Comparison of ENCODE assay signal across 12 cellular contexts in genomic region chr19:35909684-35910035, GRCh38. TPM values are rescaled to one million over a fixed set of nuclear protein-coding genes. Genes with fewer than 3 reads are reported as not detected.
A peak's percentile ranks its signal among the peaks of the same experiment; 100 is the strongest.
DNase-seq lines count a peak whose midpoint lies in the region; ATAC-seq, FAIRE-seq and TF ChIP-seq lines count a peak whose summit lies in the region.
"Had no signal": no experiment of that assay in that cellular context is flagged by ENCODE, and none has a peak within 500 bp of the region (broad histone marks: within the 10 kb centered on the region; RNA-seq: fewer than 3 reads in every experiment).

No MANE protein-coding gene starts in this region.

- in situ Hi-C loops in GM12878 (cut with MboI) = loop anchor here (10.0 kb wide), 1 partner anchor 575 kb away; no protein-coding TSS in a partner anchor

- no peak overlapping the region for H2BK15ac ChIP-seq in mesendoderm (replicated peaks; ENCODE audit: low read depth)

- POLR2A ChIA-PET in HEK293 (lab: Yijun Ruan, JAX) = interaction anchor here (1.0 kb wide), 1 partner anchor 136 kb away, joined by 3 read pairs; no protein-coding TSS in a partner anchor
- POLR2A ChIA-PET in GM12878 (lab: Charles Lee) = interaction anchor here (1.0 to 1.6 kb wide), 3 partner anchors 9 to 22 kb away, joined by 3 to 6 read pairs (median 4); partner anchors contain the start of gene NFKBID

- H3K18ac ChIP-seq in mesendoderm (ENCODE audit: low read length) = no peak overlapping the region

- no peaks in the 10 kb centered on the region for H3K79me2 ChIP-seq in GM12878 (ENCODE audit: control insufficient read depth, insufficient read depth, low read length)
- no peaks in the 10 kb centered on the region for H3K79me2 ChIP-seq in mesendoderm (ENCODE audit: control insufficient read depth, insufficient read depth, low read length)

- H3K9ac ChIP-seq in GM12878 (ENCODE audit: control insufficient read depth, insufficient read depth, low read length) = peak overlapping the region; percentile 67
- no peak overlapping the region for H3K9ac ChIP-seq in mesendoderm (ENCODE audit: low read length)

- no peak for TF ChIP-seq CTCF in HEK293 (tag by site-specific recombination; IDR thresholded peaks at IDR 0.05)
- no peak for TF ChIP-seq CTCF in GM12878 (IDR thresholded peaks at IDR 0.05 in 2 of 3, conservative IDR thresholded peaks at IDR 0.05 in 1 of 3; ENCODE audit: control insufficient read depth in 2 of 3, extremely low read depth in 1 of 3, insufficient read depth in 1 of 3, low read depth in 3 of 3, low read length in 3 of 3)
- TF ChIP-seq CTCF in thoracic aorta (IDR thresholded peaks at IDR 0.05) = no peak

- no peak for TF ChIP-seq RAD21 in GM12878 (IDR thresholded peaks at IDR 0.05; ENCODE audit: insufficient read depth, low read depth, low read length)

- intact Hi-C loops in GM12878 (cut with micrococcal nuclease; ENCODE audit: unreplicated experiment) = no loop called here

- TF ChIP-seq POLR2A in GM12878 (IDR thresholded peaks at IDR 0.05; ENCODE audit: low read depth, low read length) = no peak

- no peaks in the 10 kb centered on the region for H3K79me1 ChIP-seq in mesendoderm (ENCODE audit: low read length)

- H4K20me1 ChIP-seq in GM12878 (ENCODE audit: control insufficient read depth, insufficient read depth) = no peaks in the 10 kb centered on the region

- H2AFZ ChIP-seq in GM12878 (ENCODE audit: control insufficient read depth, low read depth, low read length) = peak overlapping the region; percentile 89

- FAIRE-seq in GM12878 (lab: Jason Lieb, UNC) = no peak

- H2AK5ac ChIP-seq in mesendoderm (ENCODE audit: low read length) = no peak overlapping the region

- no peak; a peak in 1 of 4 replicates for TF ChIP-seq EP300 in GM12878 (IDR thresholded peaks at IDR 0.05; ENCODE audit: borderline replicate concordance in 1 of 2, control insufficient read depth in 1 of 2, low read depth in 2 of 2, low read length in 2 of 2)

- H3K4me3 ChIP-seq in HEK293 (ENCODE audit: low read depth, low read length) = no peak overlapping the region
- H3K4me3 ChIP-seq in GM12878 = no peak overlapping the region
- H3K4me3 ChIP-seq in mesendoderm (ENCODE audit: low read length) = no peak overlapping the region
- no peak overlapping the region for H3K4me3 ChIP-seq in thoracic aorta

- no peak overlapping the region for H3K23ac ChIP-seq in mesendoderm (ENCODE audit: low read length)

- SMC1A ChIA-PET in GM12878 (lab: Charles Lee; ENCODE audit: uncharacterized antibody, unreplicated experiment) = interaction anchor here (1.5 kb wide), 1 partner anchor 21 kb away, joined by 4 read pairs; no protein-coding TSS in a partner anchor

- RAD21 ChIA-PET in GM12878 (lab: Charles Lee; ENCODE audit: unreplicated experiment) = interaction anchor here (1.0 to 1.7 kb wide), 4 partner anchors 9 to 166 kb away, joined by 4 to 10 read pairs (median 5); partner anchors contain the start of gene NFKBID

- no peak overlapping the region for H4K8ac ChIP-seq in mesendoderm (ENCODE audit: low read depth, low read length)

- H3K4me1 ChIP-seq in HEK293 (ENCODE audit: control insufficient read depth, insufficient read depth, low read length) (no peaks in the 10 kb centered on the region), GM12878 (ENCODE audit: control insufficient read depth, insufficient read depth, low read length) (peaks cover 55% of the 10 kb centered on the region), mesendoderm (ENCODE audit: control insufficient read depth, low read depth, low read length) (peaks cover 2% of the 10 kb centered on the region), thoracic aorta (ENCODE audit: control insufficient read depth in 1 of 2, low read depth in 2 of 2) (peaks cover 0 to 3% of the 10 kb centered on the region in 2 donors)

- H4K5ac ChIP-seq in mesendoderm (ENCODE audit: low read length) = no peak overlapping the region

- DNase-seq in GM12878 (ENCODE audit: low read depth, low spot score) (no peak), mesendoderm (no peak), thoracic aorta (ENCODE audit: low spot score) (no peak)
- DNase-seq in stimulated activated CD4-positive, alpha-beta T cell treated with anti-CD3 and anti-CD28 coated beads, Interleukin-2, amount 100 ng/mL, for 24 hours = no peak
- DNase-seq in activated CD4-positive, alpha-beta T cell treated with anti-CD3 and anti-CD28 coated beads for 48 hours = no peak
- DNase-seq: activated CD8-positive, alpha-beta memory T cell treated with anti-CD3 and anti-CD28 coated beads, Interleukin-2, amount 10 ng/mL, durations not matched to agents 7 days and 5 days; CD4-positive, CD25-positive, alpha-beta regulatory T cell; SHP77; stimulated activated CD4-positive, alpha-beta T cell treated with anti-CD3 and anti-CD28 coated beads, Interleukin-2, amount 100 ng/mL, for 48 hours had no signal

- no TSS peak for BruUV-seq in GM12878 (replicated peaks; lab: Mats Ljungman, UMichigan)

- peak overlapping the region; percentile 84 for H3K4me2 ChIP-seq in GM12878 (ENCODE audit: control insufficient read depth, insufficient read depth)
- no peak overlapping the region for H3K4me2 ChIP-seq in mesendoderm (ENCODE audit: low read length)

- 68% methylated on average over 6 of the region's 6 CpGs for WGBS in GM12878 (ENCODE audit: insufficient coverage, insufficient replicate concordance, low lambda C conversion rate, missing lambda C conversion rate)
- WGBS in mesendoderm (ENCODE audit: extremely low coverage, insufficient coverage, low lambda C conversion rate) = no CpG with 5 or more reads among the region's 6 CpGs

- H3K9me3 ChIP-seq in HEK293 (ENCODE audit: control insufficient read depth, insufficient read depth, low read depth, low read length) = no peaks in the 10 kb centered on the region; the same call in 1 of the 2 replicates
- no peaks in the 10 kb centered on the region for H3K9me3 ChIP-seq in GM12878 (replicated peaks; ENCODE audit: control insufficient read depth, insufficient read depth, low read length)
- no peaks in the 10 kb centered on the region for H3K9me3 ChIP-seq in thoracic aorta

- H2BK5ac ChIP-seq in mesendoderm (ENCODE audit: low read length) = no peak overlapping the region

- no peak overlapping the region for H2BK120ac ChIP-seq in mesendoderm (ENCODE audit: low read depth, low read length)

- H3K27me3 ChIP-seq in GM12878 (replicated peaks in 1 of 2; ENCODE audit: control insufficient read depth in 2 of 2, insufficient read depth in 2 of 2, low read length in 1 of 2) (no peaks in the 10 kb centered on the region), mesendoderm (ENCODE audit: insufficient read depth, low read length, poor library complexity) (no peaks in the 10 kb centered on the region), thoracic aorta (replicated peaks; ENCODE audit: insufficient read depth) (no peaks in the 10 kb centered on the region)

- CTCF ChIA-PET in HEK293 (lab: Yijun Ruan, JAX) (interaction anchor here (0.7 kb wide), 1 partner anchor 39 kb away, joined by 3 read pairs; no protein-coding TSS in a partner anchor), GM12878 (lab: Yijun Ruan, JAX) (interaction anchor here (0.6 to 1.7 kb wide), 3 partner anchors 21 to 196 kb away, joined by 3 to 7 read pairs (median 5); no protein-coding TSS in a partner anchor)

- ATAC-seq in GM12878 = no peak
- ATAC-seq in thoracic aorta (ENCODE audit: insufficient number of reproducible peaks, low FRiP score, low read depth) = no peak
- no peak for ATAC-seq in HG02981 (IDR thresholded peaks at IDR 0.05; ENCODE audit: unreplicated experiment)
- ATAC-seq: activated CD8-positive, alpha-beta memory T cell treated with anti-CD3 and anti-CD28 coated beads, Interleukin-2, amount 10 ng/mL, durations not matched to agents 7 days and 5 days had no signal

- H3K4ac ChIP-seq in mesendoderm (ENCODE audit: low read depth, low read length) = no peak overlapping the region

- H3K56ac ChIP-seq in mesendoderm (ENCODE audit: low read length) = peak overlapping the region; percentile 30

- H3K27ac ChIP-seq in HEK293 (ENCODE audit: extremely low read depth, low read depth, low read length) (no peak overlapping the region), GM12878 (ENCODE audit: control insufficient read depth, insufficient read depth) (peak overlapping the region; percentile 88), mesendoderm (ENCODE audit: low read depth, low read length) (no peak overlapping the region), thoracic aorta (peak overlapping the region; percentile 17 to 31)

- H3K36me3 ChIP-seq in HEK293 (ENCODE audit: control insufficient read depth in 2 of 2, insufficient read depth in 1 of 2, low read length in 2 of 2) (no peaks in the 10 kb centered on the region; a peak in 1 of 3 replicates), GM12878 (ENCODE audit: control insufficient read depth in 2 of 2, insufficient read depth in 2 of 2, low read length in 1 of 2) (no peaks in the 10 kb centered on the region), mesendoderm (ENCODE audit: control insufficient read depth, insufficient read depth, low read length) (no peaks in the 10 kb centered on the region), thoracic aorta (no peaks in the 10 kb centered on the region)

RNA-seq across cellular contexts. Expression of gene TYROBP, which starts 1.6 kb away (rescaled TPM):
- not detected in 2 replicates for total RNA-seq in GM12878 (2013; cell fraction: nucleolus; rRNA removed)
- 0.44 and 0.62 TPM in 2 replicates for total RNA-seq in GM12878 (2014; rRNA removed)
- 0.36 and 0.41 TPM in 2 replicates for total RNA-seq in GM12878 (2014; rRNA removed; fragmentation: Illumina TruSeq; extraction: Trizol)
- total RNA-seq in GM12878 (2021) = 0.40 and 0.54 TPM in 2 replicates
- polyA plus RNA-seq in GM12878 (2011; ENCODE audit: low read depth) = not detected
- not detected in 2 replicates for polyA plus RNA-seq in GM12878 (2011; rRNA removed)
- 0.27 TPM in 1 of 2 replicates, not detected in the other for polyA plus RNA-seq in GM12878 (2011; cell fraction: cytosol; rRNA removed)
- polyA plus RNA-seq in GM12878 (2011; cell fraction: nucleus; rRNA removed) = not detected in 2 replicates
- not detected in 2 replicates for polyA plus RNA-seq in GM12878 (2012)
- 0.78 TPM in 1 of 2 replicates, not detected in the other for polyA plus RNA-seq in GM12878 (2014; fragmentation: Illumina TruSeq; extraction: Trizol)
- under 1 TPM in 1 of 2 experiments, not detected in 1; 0.33 TPM for polyA plus RNA-seq in GM12878 (2014; fragmentation: Nextera tagmentation; extraction: Ambion mirVana)
- 1.4 and 2.4 TPM in 2 replicates for polyA plus RNA-seq in GM12878 (2014; rRNA removed)
- polyA plus RNA-seq in GM12878 (2016; fragmentation: Nextera tagmentation; extraction: Ambion mirVana) = under 1 TPM; 0.54 to 0.62 TPM
- polyA minus RNA-seq in GM12878 (2011; rRNA and poly(A)+ RNA removed) = not detected in 2 replicates
- not detected in 2 replicates for polyA minus RNA-seq in GM12878 (2011; cell fraction: cytosol; rRNA and poly(A)+ RNA removed)
- polyA minus RNA-seq in GM12878 (2011; cell fraction: nucleus; rRNA and poly(A)+ RNA removed) = not detected in 2 replicates
- polyA plus RNA-seq in mesendoderm (2013, experiment 1 of 2) = 0.34 TPM
- 0.29 TPM for polyA plus RNA-seq in mesendoderm (2013, experiment 2 of 2)
- 100 to 1,000 TPM; 155 to 247 TPM for total RNA-seq in thoracic aorta
- total RNA-seq: activated naive CD4-positive, alpha-beta T cell treated with anti-CD3 and anti-CD28 coated beads for 36 hours; CD4-positive, CD25-positive, alpha-beta regulatory T cell had no signal

RNA-seq across cellular contexts. Expression of gene HCST, which starts 7.3 kb away (rescaled TPM):
- total RNA-seq in GM12878 (2013; cell fraction: nucleolus; rRNA removed) = 2.4 and 3.4 TPM in 2 replicates
- total RNA-seq in GM12878 (2014; rRNA removed) (27.3 and 33.3 TPM in 2 replicates), GM12878 (2014; rRNA removed; fragmentation: Illumina TruSeq; extraction: Trizol) (25.5 and 26.1 TPM in 2 replicates), GM12878 (2021) (28.6 and 30.7 TPM in 2 replicates), thoracic aorta (10 to 100 TPM in 1 of 2 donors, 1 to 10 TPM in 1; 4.5 to 13.2 TPM)
- 203 TPM for polyA plus RNA-seq in GM12878 (2011; ENCODE audit: low read depth)
- polyA plus RNA-seq in GM12878 (2011; rRNA removed) (9.8 and 13.3 TPM in 2 replicates), GM12878 (2014; fragmentation: Illumina TruSeq; extraction: Trizol) (3.0 and 7.5 TPM in 2 replicates), GM12878 (2014; fragmentation: Nextera tagmentation; extraction: Ambion mirVana) (10 to 100 TPM; 34.0 to 40.4 TPM), GM12878 (2014; rRNA removed) (79.6 and 82.0 TPM in 2 replicates), GM12878 (2016; fragmentation: Nextera tagmentation; extraction: Ambion mirVana) (10 to 100 TPM; 41.9 to 48.2 TPM)
- polyA plus RNA-seq in GM12878 (2011; cell fraction: cytosol; rRNA removed) = 33.0 and 45.1 TPM in 2 replicates
- polyA plus RNA-seq in GM12878 (2011; cell fraction: nucleus; rRNA removed) = 9.7 and 15.3 TPM in 2 replicates
- polyA plus RNA-seq in GM12878 (2012) = 51.7 and 80.9 TPM in 2 replicates
- 23.0 and 67.9 TPM in 2 replicates for polyA minus RNA-seq in GM12878 (2011; rRNA and poly(A)+ RNA removed)
- polyA minus RNA-seq in GM12878 (2011; cell fraction: cytosol; rRNA and poly(A)+ RNA removed) = 10.2 and 17.3 TPM in 2 replicates
- 3.0 and 7.3 TPM in 2 replicates for polyA minus RNA-seq in GM12878 (2011; cell fraction: nucleus; rRNA and poly(A)+ RNA removed)
- 3.3 TPM for polyA plus RNA-seq in mesendoderm (2013, experiment 1 of 2)
- 3.4 TPM for polyA plus RNA-seq in mesendoderm (2013, experiment 2 of 2)

RNA-seq across cellular contexts. Expression of gene NFKBID, which starts 9.3 kb away (rescaled TPM):
- total RNA-seq in GM12878 (2013; cell fraction: nucleolus; rRNA removed) = 84.8 and 94.2 TPM in 2 replicates
- total RNA-seq in GM12878 (2014; rRNA removed) = 32.0 and 36.3 TPM in 2 replicates
- 13.4 and 13.8 TPM in 2 replicates for total RNA-seq in GM12878 (2014; rRNA removed; fragmentation: Illumina TruSeq; extraction: Trizol)
- 30.3 and 36.9 TPM in 2 replicates for total RNA-seq in GM12878 (2021)
- 30.6 TPM for polyA plus RNA-seq in GM12878 (2011; ENCODE audit: low read depth)
- polyA plus RNA-seq in GM12878 (2011; rRNA removed) = 5.9 and 12.3 TPM in 2 replicates
- polyA plus RNA-seq in GM12878 (2011; cell fraction: cytosol; rRNA removed) = 19.8 and 22.3 TPM in 2 replicates
- 130 and 132 TPM in 2 replicates for polyA plus RNA-seq in GM12878 (2011; cell fraction: nucleus; rRNA removed)
- 28.7 and 39.4 TPM in 2 replicates for polyA plus RNA-seq in GM12878 (2012)
- polyA plus RNA-seq in GM12878 (2014; fragmentation: Illumina TruSeq; extraction: Trizol) = 18.0 and 25.1 TPM in 2 replicates
- 1 to 10 TPM; 3.0 to 3.8 TPM for polyA plus RNA-seq in GM12878 (2014; fragmentation: Nextera tagmentation; extraction: Ambion mirVana)
- polyA plus RNA-seq in GM12878 (2014; rRNA removed) = 46.7 and 53.3 TPM in 2 replicates
- 10 to 100 TPM; 16.6 to 19.5 TPM for polyA plus RNA-seq in GM12878 (2016; fragmentation: Nextera tagmentation; extraction: Ambion mirVana)
- 15.9 and 34.7 TPM in 2 replicates for polyA minus RNA-seq in GM12878 (2011; rRNA and poly(A)+ RNA removed)
- 9.9 and 10.3 TPM in 2 replicates for polyA minus RNA-seq in GM12878 (2011; cell fraction: cytosol; rRNA and poly(A)+ RNA removed)
- 56.5 and 78.1 TPM in 2 replicates for polyA minus RNA-seq in GM12878 (2011; cell fraction: nucleus; rRNA and poly(A)+ RNA removed)
- polyA plus RNA-seq in mesendoderm (2013, experiment 1 of 2) = 5.1 TPM
- 5.1 TPM for polyA plus RNA-seq in mesendoderm (2013, experiment 2 of 2)
- total RNA-seq in thoracic aorta = 10 to 100 TPM in 1 of 2 donors, 1 to 10 TPM in 1; 5.4 to 32.6 TPM

RNA-seq across cellular contexts. Expression of gene LRFN3, which starts 26.5 kb away (rescaled TPM):
- total RNA-seq in GM12878 (2013; cell fraction: nucleolus; rRNA removed) = 1.0 TPM in 2 replicates
- total RNA-seq in GM12878 (2014; rRNA removed) = 0.76 and 2.0 TPM in 2 replicates
- 0.28 and 0.54 TPM in 2 replicates for total RNA-seq in GM12878 (2014; rRNA removed; fragmentation: Illumina TruSeq; extraction: Trizol)
- total RNA-seq in GM12878 (2021) = 5.8 and 7.3 TPM in 2 replicates
- polyA plus RNA-seq in GM12878 (2011; ENCODE audit: low read depth) = 1.4 TPM
- polyA plus RNA-seq in GM12878 (2011; rRNA removed) = 0.05 TPM in 1 of 2 replicates, not detected in the other
- polyA plus RNA-seq in GM12878 (2011; cell fraction: cytosol; rRNA removed) = 0.06 and 0.12 TPM in 2 replicates
- 0.21 and 0.53 TPM in 2 replicates for polyA plus RNA-seq in GM12878 (2011; cell fraction: nucleus; rRNA removed)
- polyA plus RNA-seq in GM12878 (2012) = 3.6 and 3.9 TPM in 2 replicates
- polyA plus RNA-seq in GM12878 (2014; fragmentation: Illumina TruSeq; extraction: Trizol) = 2.1 and 3.2 TPM in 2 replicates
- under 1 TPM in 1 of 2 experiments, not detected in 1; 0.02 TPM for polyA plus RNA-seq in GM12878 (2014; fragmentation: Nextera tagmentation; extraction: Ambion mirVana)
- 2.6 and 6.6 TPM in 2 replicates for polyA plus RNA-seq in GM12878 (2014; rRNA removed)
- 1 to 10 TPM; 1.6 to 2.6 TPM for polyA plus RNA-seq in GM12878 (2016; fragmentation: Nextera tagmentation; extraction: Ambion mirVana)
- 0.31 TPM in 1 of 2 replicates, not detected in the other for polyA minus RNA-seq in GM12878 (2011; rRNA and poly(A)+ RNA removed)
- not detected in 2 replicates for polyA minus RNA-seq in GM12878 (2011; cell fraction: cytosol; rRNA and poly(A)+ RNA removed)
- polyA minus RNA-seq in GM12878 (2011; cell fraction: nucleus; rRNA and poly(A)+ RNA removed) = 0.38 and 0.73 TPM in 2 replicates
- 7.6 TPM for polyA plus RNA-seq in mesendoderm (2013, experiment 1 of 2)
- polyA plus RNA-seq in mesendoderm (2013, experiment 2 of 2) = 8.2 TPM
- total RNA-seq in thoracic aorta = 10 to 100 TPM; 14.3 to 26.7 TPM

RNA-seq across cellular contexts. Expression of gene APLP1, which starts 41.3 kb away (rescaled TPM):
- 0.23 and 0.47 TPM in 2 replicates for total RNA-seq in GM12878 (2013; cell fraction: nucleolus; rRNA removed)
- 1.0 and 1.9 TPM in 2 replicates for total RNA-seq in GM12878 (2014; rRNA removed)
- 0.45 TPM in 1 of 2 replicates, not detected in the other for total RNA-seq in GM12878 (2014; rRNA removed; fragmentation: Illumina TruSeq; extraction: Trizol)
- 0.51 and 1.5 TPM in 2 replicates for total RNA-seq in GM12878 (2021)
- polyA plus RNA-seq in GM12878 (2011; ENCODE audit: low read depth) = 1.2 TPM
- polyA plus RNA-seq in GM12878 (2011; rRNA removed) = 1.3 and 2.2 TPM in 2 replicates
- 1.5 and 1.8 TPM in 2 replicates for polyA plus RNA-seq in GM12878 (2011; cell fraction: cytosol; rRNA removed)
- polyA plus RNA-seq in GM12878 (2011; cell fraction: nucleus; rRNA removed) = 5.1 and 5.7 TPM in 2 replicates
- polyA plus RNA-seq in GM12878 (2012) = 1.5 and 1.7 TPM in 2 replicates
- polyA plus RNA-seq in GM12878 (2014; fragmentation: Illumina TruSeq; extraction: Trizol) = 0.91 TPM in 1 of 2 replicates, not detected in the other
- polyA plus RNA-seq in GM12878 (2014; fragmentation: Nextera tagmentation; extraction: Ambion mirVana) = under 1 TPM in 1 of 2 experiments, not detected in 1; 0.07 TPM
- polyA plus RNA-seq in GM12878 (2014; rRNA removed) = 0.62 and 0.83 TPM in 2 replicates
- 1 to 10 TPM; 1.2 to 1.8 TPM for polyA plus RNA-seq in GM12878 (2016; fragmentation: Nextera tagmentation; extraction: Ambion mirVana)
- 1.3 and 6.9 TPM in 2 replicates for polyA minus RNA-seq in GM12878 (2011; rRNA and poly(A)+ RNA removed)
- polyA minus RNA-seq in GM12878 (2011; cell fraction: cytosol; rRNA and poly(A)+ RNA removed) = 1.3 and 1.5 TPM in 2 replicates
- polyA minus RNA-seq in GM12878 (2011; cell fraction: nucleus; rRNA and poly(A)+ RNA removed) = 1.7 and 1.9 TPM in 2 replicates
- 8.0 TPM for polyA plus RNA-seq in mesendoderm (2013, experiment 1 of 2)
- polyA plus RNA-seq in mesendoderm (2013, experiment 2 of 2) = 7.9 TPM
- total RNA-seq in thoracic aorta = 10 to 100 TPM; 28.1 to 47.2 TPM
- total RNA-seq: CD4-positive, CD25-positive, alpha-beta regulatory T cell had no signal
- polyA plus RNA-seq: CD4-positive, CD25-positive, alpha-beta regulatory T cell had no signal

Comparison
In these comparisons a context has a peak if more than half of its experiments do, and no peak if none do; other contexts are left out.
1. H3K27ac ChIP-seq: peak in GM12878 (single experiment) and thoracic aorta (2 of 2); none in HEK293 (single experiment) and mesendoderm (single experiment).
2. RNA of gene TYROBP, which starts 1.6 kb away (total RNA-seq): 155 to 247 TPM in thoracic aorta; 0.36 to 0.62 TPM in GM12878; every median in the first group is over 10 times any median in the second.